ENCODE assay signal across 18 cellular contexts in the genomic region with DNA sequence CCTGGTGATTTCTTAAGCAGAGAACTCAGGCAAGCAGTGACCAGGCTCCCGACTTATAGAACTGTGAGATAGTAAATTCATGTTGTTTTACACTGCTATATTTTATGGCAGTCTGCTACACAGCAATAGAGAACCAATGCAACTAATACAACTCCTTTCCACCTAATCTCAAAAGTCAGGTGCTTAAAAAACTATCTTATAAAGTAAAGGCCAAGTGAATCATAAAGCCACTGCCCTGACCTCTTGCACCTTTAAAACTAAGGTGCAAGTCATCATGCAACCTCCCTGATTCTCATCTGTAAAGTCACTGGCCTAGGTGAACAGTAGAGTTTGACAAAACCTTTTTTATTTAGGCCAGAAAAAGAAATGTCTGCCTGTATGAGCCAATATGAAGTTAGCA.
"Had no signal": no experiment of that assay in that cellular context is flagged by ENCODE, and none has a peak within 500 bp of the region (broad histone marks: within the 10 kb centered on the region; RNA-seq: fewer than 3 reads in every experiment).

No MANE protein-coding gene starts in this region.

- H3K36me3 ChIP-seq: adrenal gland, gastrocnemius medialis, pancreas, right lobe of liver, tibial artery had no signal

- H3K4me1 ChIP-seq: gastrocnemius medialis had no signal

- H3K9me3 ChIP-seq: adrenal gland, gastrocnemius medialis, pancreas, right lobe of liver had no signal

- H3K4me3 ChIP-seq: adrenal gland, gastrocnemius medialis, left ventricle myocardium inferior, pancreas, right lobe of liver, smooth muscle cell, tibial artery had no signal

- DNase-seq: activated CD4-positive, alpha-beta T cell treated with anti-CD3 and anti-CD28 coated beads for 48 hours; activated CD8-positive, alpha-beta memory T cell treated with anti-CD3 and anti-CD28 coated beads, Interleukin-2, amount 50 U/mL, for 48 hours; activated naive CD4-positive, alpha-beta T cell; adrenal gland; cerebellar nuclear complex; cortex of kidney; gastrocnemius medialis; head of caudate nucleus; kidney; left ventricle myocardium inferior; naive thymus-derived CD8-positive, alpha-beta T cell; pancreas; right lobe of liver; stimulated activated CD4-positive, alpha-beta T cell treated with anti-CD3 and anti-CD28 coated beads, Interleukin-4, amount 100 ng/mL, for 1 hour; SW 1271; tibial artery had no signal

- ATAC-seq: gastrocnemius medialis; naive thymus-derived CD8-positive, alpha-beta T cell; right lobe of liver had no signal

- H3K27me3 ChIP-seq: adrenal gland, gastrocnemius medialis, pancreas, right lobe of liver, tibial artery had no signal

- H3K9me3 Mint-ChIP-seq: naive thymus-derived CD8-positive, alpha-beta T cell had no signal

- H3K36me3 Mint-ChIP-seq: memory B cell; naive thymus-derived CD8-positive, alpha-beta T cell had no signal

- H3K27ac Mint-ChIP-seq: memory B cell; naive thymus-derived CD8-positive, alpha-beta T cell had no signal

- H3K4me2 ChIP-seq: smooth muscle cell had no signal

- H3K4me1 Mint-ChIP-seq: memory B cell had no signal

- H3K4me3 Mint-ChIP-seq: memory B cell; naive thymus-derived CD8-positive, alpha-beta T cell had no signal

- H3K27ac ChIP-seq: gastrocnemius medialis, left ventricle myocardium inferior, right lobe of liver, tibial artery had no signal
